In the genomic region with DNA sequence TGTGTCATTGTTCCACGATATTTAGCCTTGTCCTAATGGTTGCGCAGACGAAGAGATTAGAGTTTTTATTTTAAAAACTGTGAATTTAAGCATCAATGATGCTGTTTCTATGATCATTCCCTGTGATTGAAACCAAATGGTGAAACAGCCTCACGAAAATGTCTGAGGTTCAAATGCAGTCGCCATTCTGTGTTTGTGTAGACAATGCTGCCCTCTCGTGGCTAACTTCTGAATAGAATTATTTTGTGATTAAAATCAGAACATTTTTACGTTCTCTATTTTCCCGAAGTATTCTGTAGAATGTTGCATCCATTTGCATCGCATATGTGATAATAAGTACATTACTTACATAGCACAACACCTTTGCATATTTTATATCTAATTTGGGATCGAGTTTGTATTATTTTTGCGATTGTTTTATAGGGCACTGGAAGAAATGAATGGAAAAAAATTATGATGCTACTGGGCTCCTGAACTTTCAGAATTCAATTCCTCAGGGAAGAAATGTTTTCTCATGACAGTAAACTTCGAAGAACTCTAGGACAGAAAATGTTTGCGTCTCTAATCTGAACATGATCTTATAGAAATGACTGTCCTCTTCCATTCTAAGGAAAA, we compare ENCODE assay signal across 8 cellular contexts. TPM values are rescaled to one million over a fixed set of nuclear protein-coding genes. Genes with fewer than 3 reads are reported as not detected.
DNase-seq lines count a peak whose midpoint lies in the region; ATAC-seq, FAIRE-seq and TF ChIP-seq lines count a peak whose summit lies in the region.

No MANE protein-coding gene starts in this region.

- peak; percentile 77 for FAIRE-seq in RCC 7860 (lab: Jason Lieb, UNC)
- FAIRE-seq in islet of Langerhans (lab: Jason Lieb, UNC), result peak; percentile 98

- DNase-seq in DMS114 treated with DMSO at 0.1 percent for 48 hours (lab: John Stamatoyannopoulos, UW; ENCODE audit: unreplicated experiment) (peak; percentile 50), HFFc6 (peak; percentile 55), RCC 7860 (ENCODE audit: low spot score) (peak; percentile 47), MCF 10A (ENCODE audit: unreplicated experiment) (peak; percentile 71), GM19240 (ENCODE audit: insufficient read length, low spot score) (no peak)
- DNase-seq in stimulated activated CD4-positive, alpha-beta T cell treated with anti-CD3 and anti-CD28 coated beads, Interleukin-4, amount 100 ng/mL, for 1 hour, result peak; percentile 16

- TF ChIP-seq CTCF in HFFc6 (IDR thresholded peaks at IDR 0.05), result peak; percentile 96
- peak; percentile 72 for TF ChIP-seq CTCF in MCF 10A (IDR thresholded peaks at IDR 0.05; ENCODE audit: unreplicated experiment)

- ATAC-seq in HG03439 (IDR thresholded peaks at IDR 0.05; ENCODE audit: unreplicated experiment), result no peak

- peaks cover 52% of the 10 kb centered on the region for H3K4me1 Mint-ChIP-seq in HFFc6 (ENCODE audit: low read depth)
- peaks cover 6% of the 10 kb centered on the region for H3K4me1 Mint-ChIP-seq in MCF 10A (ENCODE audit: insufficient read depth, unreplicated experiment)

- intact Hi-C loops in MCF 10A (cut with micrococcal nuclease), result loop anchor here (1.0 kb wide), 1 partner anchor 782 kb away; no protein-coding TSS in a partner anchor

- H3K9me3 Mint-ChIP-seq in HFFc6 (no peaks in the 10 kb centered on the region), MCF 10A (ENCODE audit: unreplicated experiment) (no peaks in the 10 kb centered on the region)

- peak overlapping the region; percentile 29; the same call in 1 of the 2 replicates for H3K27ac Mint-ChIP-seq in HFFc6
- H3K27ac Mint-ChIP-seq in MCF 10A (ENCODE audit: low read depth, unreplicated experiment), result no peak overlapping the region

- BruUV-seq in MCF 10A (replicated peaks; lab: Mats Ljungman, UMichigan), result no TSS peak

- H3K36me3 Mint-ChIP-seq in HFFc6 (ENCODE audit: low read depth) (no peaks in the 10 kb centered on the region), MCF 10A (ENCODE audit: insufficient read depth, unreplicated experiment) (no peaks in the 10 kb centered on the region)

- H3K4me3 Mint-ChIP-seq in HFFc6 (peak overlapping the region; percentile 79), MCF 10A (ENCODE audit: unreplicated experiment) (no peak overlapping the region)

- POLR2A ChIA-PET in MCF 10A (lab: Yijun Ruan, JAX), result no interaction called here

- H3K27me3 Mint-ChIP-seq in HFFc6 (ENCODE audit: insufficient read depth), result no peaks in the 10 kb centered on the region; the same call in 1 of the 2 replicates
- no peaks in the 10 kb centered on the region for H3K27me3 Mint-ChIP-seq in MCF 10A (ENCODE audit: insufficient read depth, unreplicated experiment)

- CTCF ChIA-PET in MCF 10A (lab: Yijun Ruan, JAX), result interaction anchor here (1.0 to 4.2 kb wide), 5 partner anchors 257 to 683 kb away, joined by 3 to 134 read pairs (median 6); partner anchors contain the start of gene KLF7

RNA-seq across cellular contexts. Expression of gene CREB1, which starts 54.8 kb away (rescaled TPM):
- total RNA-seq in HFFc6 (2021; fragmentation: NEBNext Ultra II Directional; extraction: Animal tissue kit (Norgen Biotek cat#: 25700)), result 10 to 100 TPM; 32.9 to 51.8 (median 48.9) TPM
- 54.6 and 71.3 TPM in 2 replicates for total RNA-seq in MCF 10A (2022)
